ENCODE assay signal across 1 cellular context in the genomic region with DNA sequence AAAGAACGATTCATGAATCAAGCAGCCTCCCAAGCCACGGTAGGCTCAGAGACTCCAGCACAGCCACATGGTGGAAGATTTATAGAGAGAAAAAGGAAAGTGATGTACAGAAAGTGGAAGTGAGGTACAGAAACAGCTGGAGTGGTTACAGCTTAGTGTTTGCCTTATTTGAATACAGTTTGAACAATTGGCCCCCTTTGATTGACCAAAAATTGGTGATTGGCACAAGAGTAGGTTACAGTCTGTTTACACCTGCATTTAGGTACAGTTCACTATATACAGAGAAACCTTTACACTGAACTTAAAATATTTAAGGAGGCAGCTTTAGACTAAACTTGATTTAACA.
TF ChIP-seq lines count a peak whose summit lies in the region.

No MANE protein-coding gene starts in this region.

TF ChIP-seq in WTC11, 78 proteins besides CTCF, POLR2A, EP300 and RAD21 (continued from another document):
- TF ChIP-seq, protein P1, sequence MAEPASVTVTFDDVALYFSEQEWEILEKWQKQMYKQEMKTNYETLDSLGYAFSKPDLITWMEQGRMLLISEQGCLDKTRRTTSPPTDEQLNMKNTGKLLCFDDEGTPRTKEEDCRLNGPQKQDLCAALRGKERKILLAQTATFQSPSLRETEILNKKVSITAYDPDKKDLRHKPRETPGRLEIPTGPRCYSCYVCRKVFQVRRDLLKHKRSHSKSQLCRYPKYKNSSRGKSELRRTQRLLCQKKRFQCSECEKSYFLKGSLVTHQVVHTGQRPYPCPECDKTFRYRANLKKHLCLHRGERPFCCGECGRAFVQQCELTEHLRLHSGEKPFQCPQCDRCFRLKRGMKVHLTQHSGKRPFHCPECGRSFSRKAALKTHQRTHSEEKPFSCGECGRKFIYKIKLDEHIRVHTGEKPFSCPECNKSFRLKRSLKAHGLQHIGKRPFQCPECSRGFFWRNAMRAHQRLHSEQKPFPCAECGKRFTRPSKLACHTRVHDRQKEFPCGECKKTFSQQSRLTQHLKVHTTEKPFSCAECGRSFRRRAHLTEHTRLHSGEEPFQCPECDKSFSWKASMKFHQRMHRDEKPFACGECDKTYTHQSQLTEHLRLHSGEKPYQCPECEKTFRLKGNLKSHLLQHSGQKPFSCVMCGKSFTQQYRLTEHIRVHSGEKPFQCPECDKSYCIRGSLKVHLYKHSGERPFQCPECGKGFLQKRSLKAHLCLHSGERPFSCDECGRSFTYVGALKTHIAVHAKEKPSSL (CRISPR knock-in tag; conservative IDR thresholded peaks at IDR 0.05) = no peak
